Comparison of ENCODE assay signal across 19 cellular contexts in the genomic region with DNA sequence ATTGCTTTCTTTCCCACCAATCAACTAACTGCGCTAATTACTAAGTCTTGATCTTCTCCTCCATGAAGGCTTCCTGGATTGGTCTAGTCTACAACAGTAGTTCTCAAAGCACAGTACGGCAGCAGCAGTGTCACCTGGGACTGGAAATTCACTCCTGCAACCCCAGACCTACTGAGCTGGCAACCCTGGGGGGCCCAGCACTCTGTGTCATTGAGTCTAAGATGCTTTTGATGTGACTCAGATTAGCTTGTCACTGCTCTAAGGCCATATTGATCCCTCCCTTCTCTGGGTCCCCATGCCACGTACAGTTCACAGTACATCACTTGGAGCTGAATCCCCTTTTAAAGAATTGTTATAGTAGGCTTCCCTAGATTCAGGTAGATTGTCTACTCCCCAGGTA.
DNase-seq lines count a peak whose midpoint lies in the region; ATAC-seq, FAIRE-seq and TF ChIP-seq lines count a peak whose summit lies in the region.
"Had no signal": no experiment of that assay in that cellular context is flagged by ENCODE, and none has a peak within 500 bp of the region (broad histone marks: within the 10 kb centered on the region; RNA-seq: fewer than 3 reads in every experiment).

No MANE protein-coding gene starts in this region.

- no peaks in the 10 kb centered on the region for H3K23me2 ChIP-seq in H1 (ENCODE audit: low read depth, low read length)

- H3K9ac ChIP-seq in HCT116 (ENCODE audit: low read length) (no peak overlapping the region), H1 (replicated peaks in 1 of 4; ENCODE audit: extremely low read depth in 1 of 4, low read depth in 3 of 4, low read length in 3 of 4) (no peak overlapping the region), trophoblast cell (ENCODE audit: low read length) (no peak overlapping the region)
- H3K9ac ChIP-seq: BLaER1, GM23248 had no signal

- RAD21 ChIA-PET in HCT116 (lab: Charles Lee; ENCODE audit: low non-redundant PET in 1 of 2, low total read pairs in 2 of 2, uncharacterized antibody in 2 of 2, unreplicated experiment in 2 of 2), result no interaction called here

- H3K9me3 Mint-ChIP-seq in Caco-2 (ENCODE audit: unreplicated experiment), result no peaks in the 10 kb centered on the region
- H3K9me3 Mint-ChIP-seq: CD8-positive, alpha-beta memory T cell; IgD-negative memory B cell had no signal

- TF ChIP-seq EP300 in H1 (IDR thresholded peaks at IDR 0.05; ENCODE audit: borderline replicate concordance in 1 of 2, low read depth in 2 of 2, low read length in 2 of 2), result no peak

- H2BK20ac ChIP-seq in H1 (ENCODE audit: low read length), result no peak overlapping the region

- peaks cover 19% of the 10 kb centered on the region for H3K4me1 ChIP-seq in Caco-2
- peaks cover 0 to 16% of the 10 kb centered on the region in 2 experiments; a peak in 2 of 4 replicates for H3K4me1 ChIP-seq in HCT116 (ENCODE audit: control insufficient read depth in 1 of 2, insufficient read depth in 2 of 2, low read length in 2 of 2)
- peaks cover 0 to 5% (median 0%) of the 10 kb centered on the region in 4 experiments; a peak in 2 of 7 replicates for H3K4me1 ChIP-seq in H1 (replicated peaks in 1 of 4; ENCODE audit: control insufficient read depth in 3 of 4, insufficient read depth in 4 of 4, low read length in 3 of 4)
- peaks cover 11 to 21% of the 10 kb centered on the region in 2 experiments for H3K4me1 ChIP-seq in trophoblast cell (ENCODE audit: control insufficient read depth in 1 of 2, insufficient read depth in 2 of 2, low read length in 2 of 2)
- H3K4me1 ChIP-seq: BLaER1 had no signal

- no peak overlapping the region for H2BK120ac ChIP-seq in H1 (replicated peaks; ENCODE audit: low read depth, low read length)
- H2BK120ac ChIP-seq in trophoblast cell (ENCODE audit: insufficient read depth, low read length, poor library complexity), result no peak overlapping the region

- H3K27me3 ChIP-seq in Caco-2 (replicated peaks; ENCODE audit: control insufficient read depth, insufficient read depth, low read length) (no peaks in the 10 kb centered on the region), HCT116 (ENCODE audit: insufficient read depth, low read length) (no peaks in the 10 kb centered on the region), H1 (replicated peaks in 1 of 4; ENCODE audit: control insufficient read depth in 3 of 4, extremely low read depth in 1 of 4, insufficient read depth in 3 of 4, low read length in 3 of 4) (no peaks in the 10 kb centered on the region), trophoblast cell (ENCODE audit: insufficient read depth, low read length) (no peaks in the 10 kb centered on the region)
- H3K27me3 ChIP-seq: BLaER1 had no signal

- no peak overlapping the region for H3K4me3 ChIP-seq in Caco-2 (ENCODE audit: low read depth, low read length)
- no peak overlapping the region for H3K4me3 ChIP-seq in HCT116 (replicated peaks in 1 of 2; ENCODE audit: low read depth in 1 of 2, low read length in 2 of 2)
- no peak overlapping the region for H3K4me3 ChIP-seq in H1 (ENCODE audit: extremely low read depth in 1 of 4, insufficient read depth in 2 of 4, low read depth in 3 of 4, low read length in 4 of 4)
- H3K4me3 ChIP-seq in trophoblast cell (ENCODE audit: low read depth, low read length), result no peak overlapping the region
- H3K4me3 ChIP-seq: BLaER1, GM23248 had no signal

- no peak overlapping the region; the same call in 1 of the 2 replicates for H2BK15ac ChIP-seq in H1 (ENCODE audit: low read length)

- DNase-seq in Caco-2 (no peak), HCT116 (ENCODE audit: low read depth, low spot score) (no peak), H1 (ENCODE audit: low read depth in 1 of 2, low spot score in 2 of 2) (no peak), trophoblast cell (peak; percentile 29 to 34), NCI-H2029 treated with DMSO at 0.1 percent for 48 hours (lab: John Stamatoyannopoulos, UW) (no peak), NOMO-1 treated with dmso at 0.1 percent for 144 hours (lab: John Stamatoyannopoulos, UW; ENCODE audit: unreplicated experiment) (no peak)
- DNase-seq: 8988T; AML-193; CD8-positive, alpha-beta memory T cell; DMS79; EL; GDM1; GM23248; H9 had no signal

- no peaks in the 10 kb centered on the region for H3K36me3 Mint-ChIP-seq in Caco-2 (ENCODE audit: insufficient read depth, unreplicated experiment)
- H3K36me3 Mint-ChIP-seq: CD8-positive, alpha-beta memory T cell; IgD-negative memory B cell had no signal

- TF ChIP-seq POLR2A in HCT116 (IDR thresholded peaks at IDR 0.05; ENCODE audit: borderline replicate concordance, extremely low read depth, insufficient read depth, insufficient read length) (no peak), H1 (IDR thresholded peaks at IDR 0.05; ENCODE audit: control extremely low read depth in 1 of 2, low read depth in 2 of 2, low read length in 2 of 2) (no peak)

- no peak overlapping the region for H3K14ac ChIP-seq in H1 (ENCODE audit: insufficient read length)
- no peak overlapping the region for H3K14ac ChIP-seq in trophoblast cell (ENCODE audit: low read length)

- no peak overlapping the region for H2BK5ac ChIP-seq in H1 (ENCODE audit: low read depth, low read length)
- no peak overlapping the region for H2BK5ac ChIP-seq in trophoblast cell (ENCODE audit: low read depth, low read length, poor library complexity)

- H3K36me3 ChIP-seq in Caco-2 (ENCODE audit: control insufficient read depth, insufficient read depth, low read length), result no peaks in the 10 kb centered on the region
- no peaks in the 10 kb centered on the region for H3K36me3 ChIP-seq in HCT116 (ENCODE audit: control insufficient read depth in 1 of 2, insufficient read depth in 2 of 2, low read length in 2 of 2)
- no peaks in the 10 kb centered on the region for H3K36me3 ChIP-seq in H1 (ENCODE audit: control insufficient read depth in 2 of 4, insufficient read depth in 4 of 4, low read length in 3 of 4)
- H3K36me3 ChIP-seq in trophoblast cell (ENCODE audit: control insufficient read depth in 1 of 2, insufficient read depth in 2 of 2, low read length in 2 of 2), result no peaks in the 10 kb centered on the region
- H3K36me3 ChIP-seq: BLaER1 had no signal

- H3K9me3 ChIP-seq in Caco-2, result peaks cover 24% of the 10 kb centered on the region
- no peaks in the 10 kb centered on the region for H3K9me3 ChIP-seq in HCT116 (ENCODE audit: control insufficient read depth in 1 of 2, insufficient read depth in 1 of 2, low read depth in 1 of 2, low read length in 2 of 2)
- no peaks in the 10 kb centered on the region; a peak in 1 of 4 replicates for H3K9me3 ChIP-seq in H1 (ENCODE audit: insufficient read depth in 2 of 2, low read depth in 1 of 2, low read length in 1 of 2)
- H3K9me3 ChIP-seq in trophoblast cell (ENCODE audit: insufficient read depth, low read depth, low read length), result no peaks in the 10 kb centered on the region
- H3K9me3 ChIP-seq: BLaER1 had no signal

- BruUV-seq in Caco-2 (replicated peaks; lab: Mats Ljungman, UMichigan) (no TSS peak), HCT116 (replicated peaks; lab: Mats Ljungman, UMichigan) (no TSS peak)

- peak overlapping the region; percentile 44 for H3K27ac Mint-ChIP-seq in Caco-2 (ENCODE audit: unreplicated experiment)
- H3K27ac Mint-ChIP-seq: CD8-positive, alpha-beta memory T cell; H9; IgD-negative memory B cell had no signal

- H3K27me3 Mint-ChIP-seq in Caco-2 (ENCODE audit: insufficient read depth, unreplicated experiment), result no peaks in the 10 kb centered on the region

- H2BK12ac ChIP-seq in H1 (ENCODE audit: low read depth, low read length) (0 out of 2 replicates have a peak overlapping the region, but pooled peaks have one; percentile 23), trophoblast cell (ENCODE audit: low read length) (no peak overlapping the region)

- H4K8ac ChIP-seq in H1 (ENCODE audit: extremely low read depth, insufficient read depth, low read length) (no peak overlapping the region), trophoblast cell (ENCODE audit: low read depth, low read length) (no peak overlapping the region)

- no peak overlapping the region; the same call in 1 of the 2 replicates for H3K4me2 ChIP-seq in HCT116 (ENCODE audit: low read length)
- H3K4me2 ChIP-seq in H1 (ENCODE audit: insufficient read depth in 1 of 2, low read depth in 2 of 2, low read length in 2 of 2), result no peak overlapping the region
- no peak overlapping the region for H3K4me2 ChIP-seq in trophoblast cell (ENCODE audit: low read length)
- H3K4me2 ChIP-seq: BLaER1 had no signal

- H3K79me2 ChIP-seq in HCT116 (ENCODE audit: insufficient read depth, low read length), result no peaks in the 10 kb centered on the region
- H3K79me2 ChIP-seq in H1 (ENCODE audit: control insufficient read depth in 1 of 2, insufficient read depth in 2 of 2, low read length in 2 of 2), result no peaks in the 10 kb centered on the region
- no peaks in the 10 kb centered on the region for H3K79me2 ChIP-seq in trophoblast cell (ENCODE audit: control insufficient read depth, insufficient read depth, low read length, poor library complexity)

- H3K9me2 ChIP-seq in HCT116 (ENCODE audit: insufficient read depth), result no peaks in the 10 kb centered on the region

- TF ChIP-seq CTCF in Caco-2 (IDR thresholded peaks at IDR 0.05; ENCODE audit: insufficient read depth in 1 of 2, low read depth in 1 of 2, low read length in 1 of 2, severe bottlenecking in 1 of 2, unreplicated experiment in 1 of 2) (no peak), HCT116 (IDR thresholded peaks at IDR 0.05 in 2 of 3, conservative IDR thresholded peaks at IDR 0.05 in 1 of 3; ENCODE audit: borderline replicate concordance in 1 of 3, insufficient read depth in 1 of 3, low read depth in 2 of 3, low read length in 2 of 3) (no peak), H1 (IDR thresholded peaks at IDR 0.05; ENCODE audit: control extremely low read depth in 1 of 3, insufficient read depth in 1 of 3, low read depth in 1 of 3, low read length in 3 of 3) (no peak)

- H3K27ac ChIP-seq in HCT116 (ENCODE audit: low read depth, low read length), result no peak overlapping the region
- no peak overlapping the region for H3K27ac ChIP-seq in H1 (ENCODE audit: low read depth, low read length)
- H3K27ac ChIP-seq in trophoblast cell (ENCODE audit: low read depth, low read length), result no peak overlapping the region
- H3K27ac ChIP-seq: BLaER1, GM23248 had no signal

- WGBS in H1 (ENCODE audit: extremely low coverage in 1 of 2, insufficient coverage in 1 of 2, insufficient read length in 1 of 2, insufficient replicate concordance in 2 of 2, low coverage in 1 of 2, low lambda C conversion rate in 2 of 2, missing lambda C conversion rate in 1 of 2), 2 experiments, result 93% methylated on average over 3 of the region's 3 CpGs; no CpG with 5 or more reads in 1 of the 2 experiments
- no CpG with 5 or more reads among the region's 3 CpGs for WGBS in trophoblast cell (ENCODE audit: extremely low coverage, insufficient coverage, insufficient read length)

- CTCF ChIA-PET in Caco-2 (lab: Charles Lee), result no interaction called here
- CTCF ChIA-PET in HCT116 (lab: Charles Lee), result no interaction called here
- CTCF ChIA-PET in H1 (lab: Charles Lee; ENCODE audit: partially characterized antibody), result interaction anchor here (0.7 to 1.0 kb wide), 2 partner anchors 56 to 246 kb away, joined by 3 read pairs; no protein-coding TSS in a partner anchor

- H2AK5ac ChIP-seq in H1 (ENCODE audit: low read depth, low read length) (no peak overlapping the region), trophoblast cell (ENCODE audit: low read length) (no peak overlapping the region)

- H4K20me1 ChIP-seq in HCT116 (ENCODE audit: insufficient read depth), result no peaks in the 10 kb centered on the region
- H4K20me1 ChIP-seq in H1 (replicated peaks in 1 of 2; ENCODE audit: control insufficient read depth in 1 of 2, insufficient read depth in 2 of 2, low read length in 2 of 2), result no peaks in the 10 kb centered on the region
- H4K20me1 ChIP-seq: BLaER1 had no signal

- ATAC-seq in HCT116, result peak; percentile 37; the same call in 1 of the 2 replicates
- ATAC-seq in HG03280 (IDR thresholded peaks at IDR 0.05; ENCODE audit: unreplicated experiment), result no peak

- H3K18ac ChIP-seq in H1 (ENCODE audit: extremely low read depth, low read length), result no peak overlapping the region
- H3K18ac ChIP-seq in trophoblast cell (ENCODE audit: low read length), result no peak overlapping the region

- H3K4ac ChIP-seq in H1 (replicated peaks; ENCODE audit: insufficient read length, low read depth, low read length) (no peak overlapping the region), trophoblast cell (ENCODE audit: low read depth, low read length) (no peak overlapping the region)

- H3K23ac ChIP-seq in H1 (ENCODE audit: insufficient read length) (no peak overlapping the region), trophoblast cell (ENCODE audit: low read length) (no peak overlapping the region)

- no peak overlapping the region for H2AFZ ChIP-seq in HCT116 (ENCODE audit: low read depth, low read length, poor library complexity, severe bottlenecking)
- peak overlapping the region; percentile 13; the same call in 1 of the 2 replicates for H2AFZ ChIP-seq in H1 (ENCODE audit: low read length)
- no peak overlapping the region for H2AFZ ChIP-seq in trophoblast cell (ENCODE audit: insufficient read depth, low read length, poor library complexity)
- H2AFZ ChIP-seq: GM23248 had no signal

- peaks cover 7% of the 10 kb centered on the region for H3K4me1 Mint-ChIP-seq in Caco-2 (ENCODE audit: low read depth, unreplicated experiment)
- H3K4me1 Mint-ChIP-seq: CD8-positive, alpha-beta memory T cell had no signal

- intact Hi-C loops in Caco-2 (cut with micrococcal nuclease; ENCODE audit: unreplicated experiment) (no loop called here), HCT116 (cut with micrococcal nuclease) (no loop called here)

- H4K12ac ChIP-seq in trophoblast cell (ENCODE audit: low read depth, low read length), result no peak overlapping the region

- POLR2A ChIA-PET in Caco-2 (lab: Charles Lee), result no interaction called here
- POLR2A ChIA-PET in HCT116 (lab: Charles Lee), result no interaction called here
- POLR2A ChIA-PET in H1 (lab: Charles Lee; ENCODE audit: partially characterized antibody), result interaction anchor here (1.5 kb wide), 1 partner anchor 43 kb away, joined by 4 read pairs; no protein-coding TSS in a partner anchor

- TF ChIP-seq RAD21 in HCT116 (IDR thresholded peaks at IDR 0.05; ENCODE audit: low read depth) (no peak), H1 (IDR thresholded peaks at IDR 0.05 in 1 of 2, conservative IDR thresholded peaks at IDR 0.05 in 1 of 2; ENCODE audit: low read depth in 2 of 2, low read length in 2 of 2) (no peak)

- H4K5ac ChIP-seq in H1 (ENCODE audit: insufficient read length, low read depth, low read length), result no peak overlapping the region

- H4K91ac ChIP-seq in H1 (replicated peaks; ENCODE audit: insufficient read length, low read length), result no peak overlapping the region
- H4K91ac ChIP-seq in trophoblast cell (ENCODE audit: low read depth, low read length), result no peak overlapping the region

- FAIRE-seq in H1 (lab: Jason Lieb, UNC), result no peak
- FAIRE-seq: GM12892, GM19239 had no signal

- no peak overlapping the region for H3K56ac ChIP-seq in H1 (replicated peaks; ENCODE audit: insufficient read length, low read depth, low read length)

- no peak overlapping the region for H3K4me3 Mint-ChIP-seq in Caco-2 (ENCODE audit: unreplicated experiment)
- H3K4me3 Mint-ChIP-seq: CD8-positive, alpha-beta memory T cell; H9; IgD-negative memory B cell had no signal

- H3K79me1 ChIP-seq in H1 (ENCODE audit: low read depth, low read length) (no peaks in the 10 kb centered on the region), trophoblast cell (ENCODE audit: low read length) (peaks cover 14% of the 10 kb centered on the region)

Comparison
In these comparisons a context has a peak if more than half of its experiments do, and no peak if none do; other contexts are left out.
1. DNase-seq: peak in trophoblast cell (2 of 2); none in Caco-2 (0 of 2), HCT116 (single experiment), H1 (0 of 2), NCI-H2029 treated with DMSO at 0.1 percent for 48 hours (single experiment) and NOMO-1 treated with dmso at 0.1 percent for 144 hours (single experiment).